Comparison of ENCODE assay signal across 21 cellular contexts in the genomic region with DNA sequence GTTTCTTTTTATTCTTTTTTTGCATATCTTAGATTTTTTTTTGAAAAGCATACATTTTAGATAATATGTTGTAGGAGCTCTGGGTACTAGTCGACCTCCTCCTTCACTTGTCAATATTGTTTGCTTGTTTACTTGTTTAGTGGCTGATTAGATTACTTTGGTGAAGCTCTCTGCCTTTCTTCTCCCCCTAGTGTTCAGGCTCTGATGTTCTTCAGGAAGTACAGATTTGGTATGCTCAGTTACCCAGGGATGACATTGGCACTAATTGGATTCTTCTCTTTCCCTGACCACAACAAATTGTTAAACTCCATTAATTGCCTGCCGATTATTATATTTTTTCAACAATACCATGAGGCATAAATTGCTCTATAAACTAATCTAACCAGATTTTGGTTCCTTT.
DNase-seq lines count a peak whose midpoint lies in the region; ATAC-seq and TF ChIP-seq lines count a peak whose summit lies in the region.
"Had no signal": no experiment of that assay in that cellular context is flagged by ENCODE, and none has a peak within 500 bp of the region (broad histone marks: within the 10 kb centered on the region; RNA-seq: fewer than 3 reads in every experiment).

No MANE protein-coding gene starts in this region.

- H3K27ac Mint-ChIP-seq in MCF 10A (ENCODE audit: low read depth, unreplicated experiment) (no peak overlapping the region), type B pancreatic cell (no peak overlapping the region)
- H3K27ac Mint-ChIP-seq: activated naive CD8-positive, alpha-beta T cell treated with anti-CD3 and anti-CD28 coated beads for 36 hours; activated T-cell treated with anti-CD3 and anti-CD28 coated beads, Interleukin-2, amount 50 U/mL, for 72 hours; brain; CD4-positive, CD25-positive, alpha-beta regulatory T cell; dendritic cell treated with granulocyte-macrophage colony-stimulating factor and Interleukin-4, amounts not matched to agents 40 ng/mL and 50 ng/mL, for 4 days had no signal

- no peak for ATAC-seq in PC-3
- ATAC-seq: activated T-cell treated with anti-CD3 and anti-CD28 coated beads, Interleukin-2, amount 50 U/mL, for 72 hours; left ventricle myocardium superior; sciatic nerve had no signal

- no peak for TF ChIP-seq CTCF in MCF 10A (IDR thresholded peaks at IDR 0.05; ENCODE audit: unreplicated experiment)
- TF ChIP-seq CTCF in breast epithelium (IDR thresholded peaks at IDR 0.05) = no peak
- peak; percentile 45 for TF ChIP-seq CTCF in PC-3 (conservative IDR thresholded peaks at IDR 0.05; ENCODE audit: low read depth, low read length)
- TF ChIP-seq CTCF in epithelial cell of esophagus (IDR thresholded peaks at IDR 0.05; ENCODE audit: insufficient read depth, low read depth, low read length, missing control alignments) = peak; percentile 64
- peak; percentile 55 for TF ChIP-seq CTCF in type B pancreatic cell (conservative IDR thresholded peaks at IDR 0.05)

- H3K27ac ChIP-seq in breast epithelium (no peak overlapping the region), PC-3 (ENCODE audit: low read length) (no peak overlapping the region)
- H3K27ac ChIP-seq: epithelial cell of prostate, transverse colon had no signal

- no peak for TF ChIP-seq POLR2A in breast epithelium (IDR thresholded peaks at IDR 0.05)

- intact Hi-C loops in MCF 10A (cut with micrococcal nuclease) (no loop called here), breast epithelium (cut with DNase I; ENCODE audit: low total_unique reads) (no loop called here), PC-3 (cut with micrococcal nuclease) (no loop called here)

- no peak overlapping the region for H3K4me3 Mint-ChIP-seq in MCF 10A (ENCODE audit: unreplicated experiment)
- H3K4me3 Mint-ChIP-seq in type B pancreatic cell = no peak overlapping the region
- H3K4me3 Mint-ChIP-seq: activated naive CD8-positive, alpha-beta T cell treated with anti-CD3 and anti-CD28 coated beads for 36 hours; activated T-cell treated with anti-CD3 and anti-CD28 coated beads, Interleukin-2, amount 50 U/mL, for 72 hours; brain; CD4-positive, CD25-positive, alpha-beta regulatory T cell; dendritic cell treated with granulocyte-macrophage colony-stimulating factor and Interleukin-4, amounts not matched to agents 40 ng/mL and 50 ng/mL, for 4 days had no signal

- H3K27me3 Mint-ChIP-seq in MCF 10A (ENCODE audit: insufficient read depth, unreplicated experiment) (no peaks in the 10 kb centered on the region), type B pancreatic cell (no peaks in the 10 kb centered on the region)
- H3K27me3 Mint-ChIP-seq: brain; dendritic cell treated with granulocyte-macrophage colony-stimulating factor and Interleukin-4, amounts not matched to agents 40 ng/mL and 50 ng/mL, for 4 days had no signal

- H4K20me1 ChIP-seq in PC-3 (ENCODE audit: low read length) = no peaks in the 10 kb centered on the region

- H3F3A ChIP-seq in PC-3 (ENCODE audit: low read length, unreplicated experiment) = no peaks in the 10 kb centered on the region

- POLR2A ChIA-PET in MCF 10A (lab: Yijun Ruan, JAX) = interaction anchor here (0.6 to 0.9 kb wide), 2 partner anchors 11 to 137 kb away, joined by 3 read pairs; no protein-coding TSS in a partner anchor
- POLR2A ChIA-PET in PC-3 (lab: Charles Lee; ENCODE audit: unreplicated experiment) = no interaction called here

- peak; percentile 15 for DNase-seq in MCF 10A (ENCODE audit: unreplicated experiment)
- DNase-seq in breast epithelium (ENCODE audit: low spot score in 2 of 2) = no peak
- no peak for DNase-seq in PC-3
- peak; percentile 49 for DNase-seq in epithelial cell of esophagus (ENCODE audit: low read depth)
- no peak for DNase-seq in type B pancreatic cell (ENCODE audit: extremely low spot score, unreplicated experiment)
- no peak for DNase-seq in AML-193 (lab: John Stamatoyannopoulos, UW)
- DNase-seq in DMS79 (lab: John Stamatoyannopoulos, UW) = no peak
- DNase-seq in NCI-H187 (lab: John Stamatoyannopoulos, UW) = no peak
- DNase-seq: activated CD8-positive, alpha-beta memory T cell treated with anti-CD3 and anti-CD28 coated beads for 24 hours; activated naive CD8-positive, alpha-beta T cell treated with anti-CD3 and anti-CD28 coated beads for 36 hours; activated T-cell treated with anti-CD3 and anti-CD28 coated beads, Interleukin-2, amount 50 U/mL, for 72 hours; CD4-positive, CD25-positive, alpha-beta regulatory T cell; left ventricle myocardium superior; NCI-H146; Right ventricle myocardium superior; stimulated activated naive CD4-positive, alpha-beta T cell treated with Interleukin-2 at 50 U/mL for 16 hours; transverse colon had no signal

- H3K9me3 ChIP-seq in breast epithelium = no peaks in the 10 kb centered on the region
- H3K9me3 ChIP-seq in PC-3 (ENCODE audit: low read length) = no peaks in the 10 kb centered on the region
- H3K9me3 ChIP-seq: transverse colon had no signal

- H3K4me1 Mint-ChIP-seq in MCF 10A (ENCODE audit: insufficient read depth, unreplicated experiment) = peaks cover 14% of the 10 kb centered on the region
- H3K4me1 Mint-ChIP-seq in type B pancreatic cell (ENCODE audit: unreplicated experiment) = no peaks in the 10 kb centered on the region
- H3K4me1 Mint-ChIP-seq: activated naive CD8-positive, alpha-beta T cell treated with anti-CD3 and anti-CD28 coated beads for 36 hours; CD4-positive, CD25-positive, alpha-beta regulatory T cell had no signal

- no peaks in the 10 kb centered on the region for H3K4me1 ChIP-seq in breast epithelium
- H3K4me1 ChIP-seq in PC-3 (ENCODE audit: insufficient read depth, low read length) = no peaks in the 10 kb centered on the region
- H3K4me1 ChIP-seq: transverse colon had no signal

- CTCF ChIA-PET in MCF 10A (lab: Yijun Ruan, JAX) = interaction anchor here (0.6 to 0.7 kb wide), 4 partner anchors 20 to 1866 kb away, joined by 3 to 4 read pairs (median 3); no protein-coding TSS in a partner anchor
- CTCF ChIA-PET in PC-3 (lab: Charles Lee) = no interaction called here

- H3K4me2 ChIP-seq in PC-3 (ENCODE audit: low read length) = no peak overlapping the region

- H3K4me3 ChIP-seq in breast epithelium (no peak overlapping the region), PC-3 (ENCODE audit: low read length) (no peak overlapping the region), epithelial cell of esophagus (ENCODE audit: low read length) (no peak overlapping the region)
- H3K4me3 ChIP-seq: transverse colon had no signal

- H3K9me3 Mint-ChIP-seq in MCF 10A (ENCODE audit: unreplicated experiment) (peaks cover 6% of the 10 kb centered on the region), type B pancreatic cell (no peaks in the 10 kb centered on the region)
- H3K9me3 Mint-ChIP-seq: activated T-cell treated with anti-CD3 and anti-CD28 coated beads, Interleukin-2, amount 50 U/mL, for 72 hours had no signal

- no peak overlapping the region for H3K9ac ChIP-seq in PC-3 (ENCODE audit: low read length)

- BruUV-seq in MCF 10A (replicated peaks; lab: Mats Ljungman, UMichigan) (no TSS peak), PC-3 (replicated peaks; lab: Mats Ljungman, UMichigan) (no TSS peak)

- no peaks in the 10 kb centered on the region for H3K79me2 ChIP-seq in PC-3 (ENCODE audit: low read length)

- no peaks in the 10 kb centered on the region for H3K9me2 ChIP-seq in PC-3 (replicated peaks; ENCODE audit: low read length)

- no peak overlapping the region for H2AFZ ChIP-seq in PC-3 (ENCODE audit: low read length)

- H3K36me3 Mint-ChIP-seq in MCF 10A (ENCODE audit: insufficient read depth, unreplicated experiment) (no peaks in the 10 kb centered on the region), type B pancreatic cell (no peaks in the 10 kb centered on the region)
- H3K36me3 Mint-ChIP-seq: activated naive CD8-positive, alpha-beta T cell treated with anti-CD3 and anti-CD28 coated beads for 36 hours; brain; CD4-positive, CD25-positive, alpha-beta regulatory T cell had no signal

- no peaks in the 10 kb centered on the region for H3K27me3 ChIP-seq in breast epithelium
- no peaks in the 10 kb centered on the region for H3K27me3 ChIP-seq in PC-3 (ENCODE audit: low read length)
- H3K27me3 ChIP-seq: transverse colon had no signal

- H3K36me3 ChIP-seq in breast epithelium (no peaks in the 10 kb centered on the region), PC-3 (ENCODE audit: low read depth, low read length) (no peaks in the 10 kb centered on the region)
- H3K36me3 ChIP-seq: transverse colon had no signal

Comparison
In these comparisons a context has a peak if more than half of its experiments do, and no peak if none do; other contexts are left out.
1. DNase-seq: peak in MCF 10A (single experiment) and epithelial cell of esophagus (single experiment); none in breast epithelium (0 of 2), PC-3 (single experiment), type B pancreatic cell (single experiment), AML-193 (0 of 2), DMS79 (single experiment) and NCI-H187 (0 of 2).
2. CTCF ChIP-seq: peak in PC-3 (single experiment), epithelial cell of esophagus (single experiment) and type B pancreatic cell (single experiment); none in MCF 10A (single experiment) and breast epithelium (0 of 3).